Comparison of ENCODE assay signal across 20 cellular contexts in genomic region chr9:37917801-37918664, GRCh38. TPM values are rescaled to one million over a fixed set of nuclear protein-coding genes. Genes with fewer than 3 reads are reported as not detected.
A peak's percentile ranks its signal among the peaks of the same experiment; 100 is the strongest.
DNase-seq lines count a peak whose midpoint lies in the region; ATAC-seq and TF ChIP-seq lines count a peak whose summit lies in the region.
"Had no signal": no experiment of that assay in that cellular context is flagged by ENCODE, and none has a peak within 500 bp of the region (broad histone marks: within the 10 kb centered on the region; RNA-seq: fewer than 3 reads in every experiment).

No MANE protein-coding gene starts in this region.

- H3K4me3 ChIP-seq in heart left ventricle (no peak overlapping the region), ovary (no peak overlapping the region), upper lobe of left lung (no peak overlapping the region)
- H3K4me3 ChIP-seq: SJSA1, smooth muscle cell, vagina had no signal

- H3K27me3 ChIP-seq in heart left ventricle (no peaks in the 10 kb centered on the region), ovary (no peaks in the 10 kb centered on the region), upper lobe of left lung (no peaks in the 10 kb centered on the region)
- H3K27me3 ChIP-seq: foreskin keratinocyte, SJSA1, vagina had no signal

- WGBS in heart left ventricle, 4 donors: 71 to 84% (median 78%) methylated on average over 20 to 21 of the region's 21 CpGs
- WGBS in ovary, 3 donors: 74 to 79% (median 79%) methylated on average over 21 of the region's 21 CpGs
- WGBS in upper lobe of left lung, 2 donors: 84 to 85% methylated on average over 10 to 21 of the region's 21 CpGs

- intact Hi-C loops in heart left ventricle (cut with DNase I): loop anchor here in 7 of 10 donors (1.0 to 10.0 kb wide), 15 partner anchors 34 to 757 kb away; partner anchors contain the start of genes SHB (in 6 of the 7) and ALDH1B1 (in 3 of the 7)
- intact Hi-C loops in Right ventricle myocardium superior (cut with DNase I): loop anchor here (5.0 kb wide), 1 partner anchor 149 kb away; the partner anchor contains the start of gene SHB
- intact Hi-C loops in ovary (cut with DNase I): loop anchor here in 3 of 4 donors (2.0 to 10.0 kb wide), 7 partner anchors 169 to 517 kb away; partner anchors contain the start of gene ALDH1B1 (in 1 of the 3)

- TF ChIP-seq CTCF in heart left ventricle (IDR thresholded peaks at IDR 0.05): no peak
- no peak for TF ChIP-seq CTCF in ovary (IDR thresholded peaks at IDR 0.05)
- no peak for TF ChIP-seq CTCF in upper lobe of left lung (IDR thresholded peaks at IDR 0.05)

- TF ChIP-seq EP300 in ovary (IDR thresholded peaks at IDR 0.05) (no peak), upper lobe of left lung (IDR thresholded peaks at IDR 0.05) (no peak)

- H3K4me1 ChIP-seq in heart left ventricle (peaks cover 0 to 58% (median 32%) of the 10 kb centered on the region in 12 donors), ovary (ENCODE audit: insufficient read depth) (peaks cover 4% of the 10 kb centered on the region), upper lobe of left lung (peaks cover 25 to 55% (median 45%) of the 10 kb centered on the region in 4 donors)

- DNase-seq in heart left ventricle (peak in 1 of 5 donors; percentile 53), Right ventricle myocardium superior (no peak), islet precursor cell (peak; percentile 41), ovary (no peak), upper lobe of left lung (no peak), SHP77 (lab: John Stamatoyannopoulos, UW) (no peak), GM19238 (ENCODE audit: insufficient read length, low spot score) (no peak), NCI-H446 (lab: John Stamatoyannopoulos, UW) (no peak)
- DNase-seq: activated CD4-positive, alpha-beta T cell treated with anti-CD3 and anti-CD28 coated beads for 48 hours; effector memory CD4-positive, alpha-beta T cell; foreskin keratinocyte; HFFc6; NCI-H2029; NCI-H510A; T-helper 9 cell had no signal

- H3K36me3 ChIP-seq in heart left ventricle (peaks cover 0 to 19% (median 4%) of the 10 kb centered on the region in 9 donors), ovary (no peaks in the 10 kb centered on the region), upper lobe of left lung (peaks cover 0 to 8% (median 2%) of the 10 kb centered on the region in 4 donors)
- H3K36me3 ChIP-seq: vagina had no signal

- H3K27ac ChIP-seq in heart left ventricle (peak overlapping the region; percentile 45 to 90 (median 77)), ovary (peak overlapping the region; percentile 13 to 26), upper lobe of left lung (peak overlapping the region; percentile 27 to 83 (median 68))
- H3K27ac ChIP-seq: C4-2B, foreskin keratinocyte, SJSA1, vagina had no signal

- TF ChIP-seq POLR2A in heart left ventricle (IDR thresholded peaks at IDR 0.05): no peak
- TF ChIP-seq POLR2A in ovary (IDR thresholded peaks at IDR 0.05): no peak
- no peak for TF ChIP-seq POLR2A in upper lobe of left lung (IDR thresholded peaks at IDR 0.05)

- peak in 1 of 4 donors; percentile 5 for ATAC-seq in heart left ventricle
- ATAC-seq in Right ventricle myocardium superior (ENCODE audit: poor library complexity): no peak
- ATAC-seq in upper lobe of left lung (ENCODE audit: low FRiP score in 2 of 2): no peak
- ATAC-seq: activated naive CD4-positive, alpha-beta T cell treated with anti-CD3 and anti-CD28 coated beads, Interleukin-2, amount 50 U/mL, for 72 hours; foreskin keratinocyte had no signal

- H3K9me3 ChIP-seq in heart left ventricle (no peaks in the 10 kb centered on the region), ovary (no peaks in the 10 kb centered on the region), upper lobe of left lung (no peaks in the 10 kb centered on the region)
- H3K9me3 ChIP-seq: SJSA1, vagina had no signal

RNA-seq across cellular contexts. Expression of gene SLC25A51, which starts 14.1 kb away (rescaled TPM):
- total RNA-seq in heart left ventricle (10 to 100 TPM; 18.9 to 27.6 (median 22.9) TPM), Right ventricle myocardium superior (20.0 TPM), ovary (10 to 100 TPM; 11.7 to 24.1 (median 21.3) TPM), upper lobe of left lung (10 to 100 TPM; 19.4 to 51.4 (median 31.9) TPM)
- polyA plus RNA-seq in heart left ventricle (10 to 100 TPM in 1 of 2 donors, 1 to 10 TPM in 1; 8.6 to 16.1 TPM), ovary (10 to 100 TPM in 1 of 2 donors, 1 to 10 TPM in 1; 5.1 to 11.7 TPM)

Comparison
In these comparisons a context has a peak if more than half of its experiments do, and no peak if none do; other contexts are left out.
1. H3K27ac ChIP-seq: peak in every context shown above with its lines; median percentile 77 in heart left ventricle; 68 in upper lobe of left lung; 20 in ovary.